In genomic region chr1:110964400-110964903, GRCh38 we compare ENCODE assay signal across 8 cellular contexts. TPM values are rescaled to one million over a fixed set of nuclear protein-coding genes. Genes with fewer than 3 reads are reported as not detected.
DNase-seq lines count a peak whose midpoint lies in the region; ATAC-seq and TF ChIP-seq lines count a peak whose summit lies in the region.

No MANE protein-coding gene starts in this region.

- peaks cover 0 to 11% of the 10 kb centered on the region in 2 donors for H3K4me1 ChIP-seq in adrenal gland (replicated peaks in 1 of 2)
- peaks cover 0 to 10% of the 10 kb centered on the region in 2 donors for H3K4me1 ChIP-seq in left lung
- no peaks in the 10 kb centered on the region for H3K4me1 ChIP-seq in testis

- peak overlapping the region; percentile 78 for H3K4me3 Mint-ChIP-seq in activated CD4-positive, alpha-beta T cell treated with anti-CD3 and anti-CD28 coated beads for 36 hours

- H3K27ac ChIP-seq in adrenal gland (peak overlapping the region in 4 of 5 donors; percentile 83 to 98 (median 89)), left lung (peak overlapping the region; percentile 91 to 98), testis (peak overlapping the region; percentile 98 to 99)

- 41 to 50% (median 46%) methylated on average over 8 of the region's 8 CpGs for WGBS in adrenal gland, 4 donors
- 31 to 32% methylated on average over 8 of the region's 8 CpGs for WGBS in testis, 2 donors

- no peak for ATAC-seq in activated CD4-positive, alpha-beta T cell treated with anti-CD3 and anti-CD28 coated beads for 36 hours
- ATAC-seq in left lung (no peak), GM18517 (IDR thresholded peaks at IDR 0.05; ENCODE audit: unreplicated experiment) (no peak), omental fat pad (ENCODE audit: low FRiP score) (no peak)

- POLR2A ChIA-PET in activated CD4-positive, alpha-beta T cell treated with anti-CD3 and anti-CD28 coated beads for 36 hours (lab: Charles Lee): interaction anchor here (0.8 to 1.0 kb wide), 2 partner anchors 89 to 92 kb away, joined by 5 to 8 read pairs; no protein-coding TSS in a partner anchor

- TF ChIP-seq POLR2A in adrenal gland (IDR thresholded peaks at IDR 0.05): no peak
- TF ChIP-seq POLR2A in testis (IDR thresholded peaks at IDR 0.05): no peak

- H3K9me3 ChIP-seq in adrenal gland (replicated peaks in 1 of 3) (peaks cover 0 to 4% (median 0%) of the 10 kb centered on the region in 3 donors), left lung (peaks cover 0 to 48% of the 10 kb centered on the region in 2 donors), testis (no peaks in the 10 kb centered on the region)

- peaks cover 11% of the 10 kb centered on the region for H3K27me3 Mint-ChIP-seq in activated CD4-positive, alpha-beta T cell treated with anti-CD3 and anti-CD28 coated beads for 36 hours

- H3K4me1 Mint-ChIP-seq in activated CD4-positive, alpha-beta T cell treated with anti-CD3 and anti-CD28 coated beads for 36 hours: peaks cover 30% of the 10 kb centered on the region

- H3K36me3 ChIP-seq in adrenal gland (replicated peaks in 1 of 2) (no peaks in the 10 kb centered on the region), left lung (no peaks in the 10 kb centered on the region), testis (ENCODE audit: low read depth, missing control alignments) (no peaks in the 10 kb centered on the region)

- H3K36me3 Mint-ChIP-seq in activated CD4-positive, alpha-beta T cell treated with anti-CD3 and anti-CD28 coated beads for 36 hours (ENCODE audit: low read depth): peaks cover 43% of the 10 kb centered on the region

- H3K9me3 Mint-ChIP-seq in activated CD4-positive, alpha-beta T cell treated with anti-CD3 and anti-CD28 coated beads for 36 hours (ENCODE audit: low read depth): peaks cover 35% of the 10 kb centered on the region

- H3K4me3 ChIP-seq in adrenal gland (peak overlapping the region in 2 of 4 donors; percentile 68 to 80), left lung (peak overlapping the region; percentile 56 to 58), testis (peak overlapping the region; percentile 82 to 86)

- TF ChIP-seq CTCF in adrenal gland (IDR thresholded peaks at IDR 0.05) (no peak), left lung (IDR thresholded peaks at IDR 0.05) (no peak), testis (IDR thresholded peaks at IDR 0.05) (no peak), omental fat pad (IDR thresholded peaks at IDR 0.05) (no peak)

- peak overlapping the region; percentile 94 for H3K27ac Mint-ChIP-seq in activated CD4-positive, alpha-beta T cell treated with anti-CD3 and anti-CD28 coated beads for 36 hours

- H3K27me3 ChIP-seq in adrenal gland: peaks cover 24% of the 10 kb centered on the region
- H3K27me3 ChIP-seq in left lung: peaks cover 12 to 30% of the 10 kb centered on the region in 2 donors
- no peaks in the 10 kb centered on the region for H3K27me3 ChIP-seq in testis

- DNase-seq in activated CD4-positive, alpha-beta T cell treated with anti-CD3 and anti-CD28 coated beads for 36 hours: no peak
- DNase-seq in activated CD4-positive, alpha-beta T cell treated with anti-CD3 and anti-CD28 coated beads, Interleukin-2, amount 50 U/mL, for 1 hour: no peak
- DNase-seq in adrenal gland (no peak), left lung (no peak), testis (no peak), foreskin melanocyte (no peak), omental fat pad (ENCODE audit: low spot score) (no peak)

- CTCF ChIA-PET in activated CD4-positive, alpha-beta T cell treated with anti-CD3 and anti-CD28 coated beads for 36 hours (lab: Charles Lee): interaction anchor here (0.6 to 1.7 kb wide), 10 partner anchors 66 to 435 kb away, joined by 3 to 8 read pairs (median 4); partner anchors contain the start of gene CD53

- intact Hi-C loops in activated CD4-positive, alpha-beta T cell treated with anti-CD3 and anti-CD28 coated beads for 36 hours (cut with DNase I, micrococcal nuclease): loop anchor here (1.0 to 10.0 kb wide), 10 partner anchors 47 to 1653 kb away; partner anchors contain the start of genes CAPZA1 (in 1 of the 2), CEPT1 (in 1 of the 2), DRAM2 (in 1 of the 2) and RBM15 (in 1 of the 2)
- intact Hi-C loops in adrenal gland (cut with DNase I): no loop called here
- intact Hi-C loops in left lung (cut with DNase I): no loop called here
- intact Hi-C loops in testis (cut with DNase I; ENCODE audit: low total_unique reads): no loop called here

RNA-seq across cellular contexts. Expression of gene LRIF1, which starts 0.7 kb away (rescaled TPM):
- total RNA-seq in activated CD4-positive, alpha-beta T cell treated with anti-CD3 and anti-CD28 coated beads for 36 hours: 10 to 100 TPM; 15.1 to 15.4 TPM
- total RNA-seq in adrenal gland: 10 to 100 TPM in 3 of 8 donors, 1 to 10 TPM in 5; 5.9 to 16.9 (median 9.1) TPM
- polyA plus RNA-seq in adrenal gland: 10 to 100 TPM in 1 of 3 donors, 1 to 10 TPM in 2; 5.8 to 20.5 (median 7.4) TPM
- total RNA-seq in left lung: 1 to 10 TPM; 6.3 to 8.8 TPM
- total RNA-seq in testis: 10 to 100 TPM; 54.3 to 54.6 TPM
- 31.4 TPM for polyA plus RNA-seq in testis (ENCODE audit: insufficient read depth, low read depth, low replicate concordance)
- 1 to 10 TPM; 6.4 to 9.1 (median 6.6) TPM for total RNA-seq in omental fat pad

Comparison
In these comparisons a context has a peak if more than half of its experiments do, and no peak if none do; other contexts are left out.
1. intact Hi-C loops: an anchor here in activated CD4-positive, alpha-beta T cell treated with anti-CD3 and anti-CD28 coated beads for 36 hours (1.0 to 10.0 kb wide); none called in adrenal gland, left lung and testis.